In the genomic region with DNA sequence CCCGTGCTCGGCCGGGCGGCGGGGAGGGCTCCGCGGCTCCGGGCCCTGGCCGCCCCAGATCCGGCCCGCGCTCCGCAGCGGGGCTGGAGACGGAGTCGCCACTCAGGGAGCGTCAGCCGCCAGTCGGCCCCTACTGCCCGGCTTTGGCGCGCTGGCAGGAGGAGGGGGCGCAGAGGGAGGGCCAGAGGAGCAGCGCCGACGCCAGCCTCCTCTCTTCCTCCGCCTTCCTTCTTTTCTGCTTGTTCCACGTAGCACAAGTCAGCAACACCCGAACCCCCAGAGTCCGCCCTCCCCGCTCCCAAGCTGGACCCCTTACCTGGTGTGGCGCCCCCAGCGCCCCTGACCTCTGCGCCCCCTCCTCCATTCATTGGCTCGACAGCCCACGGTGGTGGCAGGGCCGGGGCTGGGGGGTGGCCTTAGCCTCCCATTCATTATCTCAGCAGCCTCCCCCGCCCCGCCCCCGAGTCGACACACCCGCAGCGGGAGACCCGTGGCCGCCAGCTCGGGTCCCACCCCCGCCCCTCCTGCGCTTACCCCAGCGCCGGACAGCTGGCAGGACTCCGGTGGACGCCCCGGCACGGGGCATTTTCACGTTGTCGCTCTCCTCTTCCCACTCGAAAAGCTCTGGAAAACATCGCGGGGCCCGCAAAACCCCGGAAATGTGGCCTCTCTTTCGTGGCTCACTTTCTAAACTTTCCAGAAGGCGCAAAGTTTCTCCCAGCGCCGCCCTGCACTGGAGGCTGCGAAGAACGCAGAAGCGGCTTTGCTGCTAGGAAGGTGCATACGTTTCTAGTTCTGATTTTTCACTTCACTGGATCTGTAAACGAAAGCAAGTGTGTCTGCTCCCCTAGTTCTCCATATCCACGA, we compare ENCODE assay signal across 8 cellular contexts. TPM values are rescaled to one million over a fixed set of nuclear protein-coding genes. Genes with fewer than 3 reads are reported as not detected.
DNase-seq lines count a peak whose midpoint lies in the region; ATAC-seq and TF ChIP-seq lines count a peak whose summit lies in the region.

A gene with protein sequence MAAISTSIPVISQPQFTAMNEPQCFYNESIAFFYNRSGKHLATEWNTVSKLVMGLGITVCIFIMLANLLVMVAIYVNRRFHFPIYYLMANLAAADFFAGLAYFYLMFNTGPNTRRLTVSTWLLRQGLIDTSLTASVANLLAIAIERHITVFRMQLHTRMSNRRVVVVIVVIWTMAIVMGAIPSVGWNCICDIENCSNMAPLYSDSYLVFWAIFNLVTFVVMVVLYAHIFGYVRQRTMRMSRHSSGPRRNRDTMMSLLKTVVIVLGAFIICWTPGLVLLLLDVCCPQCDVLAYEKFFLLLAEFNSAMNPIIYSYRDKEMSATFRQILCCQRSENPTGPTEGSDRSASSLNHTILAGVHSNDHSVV (minus strand): TSS at position 135 of the 867 bp plus-strand sequence. CDS start 66,353 bp downstream, outside the sequence.

- H3K27ac ChIP-seq in adrenal gland (peak within 1 kb of the TSS in 4 of 5 donors; percentile 51 to 92 (median 76)), right atrium auricular region (peak within 1 kb of the TSS; percentile 84 to 85)

- TF ChIP-seq CTCF in GM12864 (IDR thresholded peaks at IDR 0.05; ENCODE audit: low read depth, low read length, missing control alignments) (no peak), adrenal gland (IDR thresholded peaks at IDR 0.05) (no peak), right atrium auricular region (IDR thresholded peaks at IDR 0.05) (no peak)

- peaks cover 5% of the 10 kb centered on the region for H3K27me3 ChIP-seq in adrenal gland
- peaks cover 0 to 3% of the 10 kb centered on the region in 2 donors for H3K27me3 ChIP-seq in right atrium auricular region

- intact Hi-C loops in adrenal gland (cut with DNase I): no loop called here

- H3K9me3 ChIP-seq in adrenal gland (replicated peaks in 1 of 3) (no peaks in the 10 kb centered on the region), right atrium auricular region (no peaks in the 10 kb centered on the region)

- H3K4me1 ChIP-seq in adrenal gland (replicated peaks in 1 of 2) (peaks cover 0 to 12% of the 10 kb centered on the region in 2 donors), right atrium auricular region (peaks cover 0 to 17% of the 10 kb centered on the region in 2 donors)

- peak; percentile 31 for ATAC-seq in HG03159 (IDR thresholded peaks at IDR 0.05; ENCODE audit: unreplicated experiment)

- TF ChIP-seq POLR2A in adrenal gland (IDR thresholded peaks at IDR 0.05): no peak

- DNase-seq in GM12864 (ENCODE audit: low read depth): no peak
- peak; percentile 15 to 57 (median 34) for DNase-seq in adrenal gland
- DNase-seq in right atrium auricular region (ENCODE audit: low spot score): peak; percentile 74
- DNase-seq in pons (ENCODE audit: low spot score): peak; percentile 52
- DNase-seq in NCI-H1092 (lab: John Stamatoyannopoulos, UW): no peak
- no peak for DNase-seq in stimulated activated CD4-positive, alpha-beta T cell treated with anti-CD3 and anti-CD28 coated beads, Interleukin-4, amount 100 ng/mL, for 1 hour
- no peak for DNase-seq in SKM-1 (lab: John Stamatoyannopoulos, UW; ENCODE audit: unreplicated experiment)

- peak within 1 kb of the TSS; percentile 42 for H3K4me3 ChIP-seq in GM12864 (ENCODE audit: low read depth, low read length)
- peak within 1 kb of the TSS in 2 of 4 donors; percentile 7 to 72 for H3K4me3 ChIP-seq in adrenal gland
- H3K4me3 ChIP-seq in right atrium auricular region: peak within 1 kb of the TSS; percentile 49 to 64

- H3K36me3 ChIP-seq in adrenal gland (replicated peaks in 1 of 2) (no peaks in the 10 kb centered on the region), right atrium auricular region (no peaks in the 10 kb centered on the region)

- WGBS in adrenal gland, 4 donors: 0 to 5% (median 1%) methylated on average over 26 to 71 of the region's 71 CpGs

RNA-seq across cellular contexts. Expression of the gene that starts here (rescaled TPM):
- total RNA-seq in adrenal gland: 10 to 100 TPM; 19.3 to 65.2 (median 25.4) TPM
- polyA plus RNA-seq in adrenal gland: 10 to 100 TPM in 2 of 3 donors, 1 to 10 TPM in 1; 9.6 to 20.1 (median 12.0) TPM
- total RNA-seq in right atrium auricular region: 10 to 100 TPM; 20.2 to 48.2 TPM

Comparison
In these comparisons a context has a peak if more than half of its experiments do, and no peak if none do; other contexts are left out.
1. DNase-seq: peak in adrenal gland (7 of 7), right atrium auricular region (single experiment) and pons (single experiment); none in GM12864 (single experiment), NCI-H1092 (single experiment), stimulated activated CD4-positive, alpha-beta T cell treated with anti-CD3 and anti-CD28 coated beads, Interleukin-4, amount 100 ng/mL, for 1 hour (single experiment) and SKM-1 (single experiment).